ENCODE assay signal across 8 cellular contexts in genomic region chr17:59838196-59838911, GRCh38. TPM values are rescaled to one million over a fixed set of nuclear protein-coding genes. Genes with fewer than 3 reads are reported as not detected.
A peak's percentile ranks its signal among the peaks of the same experiment; 100 is the strongest.
DNase-seq lines count a peak whose midpoint lies in the region; ATAC-seq, FAIRE-seq and TF ChIP-seq lines count a peak whose summit lies in the region.

No MANE protein-coding gene starts in this region.

- no peak for FAIRE-seq in GM12891 (lab: Jason Lieb, UNC)

- peak overlapping the region; percentile 88 to 100 (median 93) for H3K27ac ChIP-seq in BLaER1 treated with 17β-estradiol and CSF1 and Interleukin-3, amounts not matched to agents 10 nM and 100 nM
- H3K27ac ChIP-seq in iPS DF 6.9 (ENCODE audit: low read length): no peak overlapping the region

- H3K9me3 ChIP-seq in BLaER1 treated with 17β-estradiol and CSF1 and Interleukin-3, amounts not matched to agents 10 nM and 100 nM (replicated peaks in 1 of 11): peaks cover 0 to 3% (median 0%) of the 10 kb centered on the region in 11 experiments; a peak in 3 of 22 replicates
- no peaks in the 10 kb centered on the region for H3K9me3 ChIP-seq in iPS DF 6.9 (ENCODE audit: control insufficient read depth, insufficient read depth, low read length)

- ATAC-seq in activated naive CD4-positive, alpha-beta T cell treated with anti-CD3 and anti-CD28 coated beads, Interleukin-2, amount 50 U/mL, for 72 hours: no peak
- no peak for ATAC-seq in HG02970 (IDR thresholded peaks at IDR 0.05; ENCODE audit: low FRiP score, unreplicated experiment)
- ATAC-seq in GM18868 (IDR thresholded peaks at IDR 0.05; ENCODE audit: unreplicated experiment): no peak

- DNase-seq in LNCaP clone FGC (ENCODE audit: low read depth): no peak
- DNase-seq in activated naive CD4-positive, alpha-beta T cell treated with anti-CD3 and anti-CD28 coated beads, Interleukin-2, amount 50 U/mL, for 72 hours (ENCODE audit: low spot score in 2 of 2): no peak
- no peak for DNase-seq in iPS DF 6.9 (ENCODE audit: low read depth, low spot score)
- peak; percentile 55 for DNase-seq in stimulated activated CD4-positive, alpha-beta T cell treated with anti-CD3 and anti-CD28 coated beads, Interleukin-4, amount 100 ng/mL, for 24 hours
- no peak for DNase-seq in GM12891 (ENCODE audit: insufficient read length, low spot score)

- H4K20me1 ChIP-seq in BLaER1 treated with 17β-estradiol and CSF1 and Interleukin-3, amounts not matched to agents 10 nM and 100 nM: peaks cover 0 to 48% (median 18%) of the 10 kb centered on the region in 11 experiments; a peak in 11 of 22 replicates

- peaks cover 60 to 62% of the 10 kb centered on the region in 2 donors for H3K36me3 Mint-ChIP-seq in activated naive CD4-positive, alpha-beta T cell treated with anti-CD3 and anti-CD28 coated beads, Interleukin-2, amount 50 U/mL, for 72 hours

- no peaks in the 10 kb centered on the region for H3K9me3 Mint-ChIP-seq in activated naive CD4-positive, alpha-beta T cell treated with anti-CD3 and anti-CD28 coated beads, Interleukin-2, amount 50 U/mL, for 72 hours

- TF ChIP-seq POLR2A in GM12891 (IDR thresholded peaks at IDR 0.05; ENCODE audit: low read depth, low read length): no peak

- WGBS in iPS DF 6.9 (ENCODE audit: insufficient coverage, insufficient read length): no CpG with 5 or more reads among the region's 8 CpGs

- H3K4me1 ChIP-seq in BLaER1 treated with 17β-estradiol and CSF1 and Interleukin-3, amounts not matched to agents 10 nM and 100 nM: peaks cover 26 to 50% (median 35%) of the 10 kb centered on the region in 10 experiments
- peaks cover 2% of the 10 kb centered on the region; the same call in 1 of the 2 replicates for H3K4me1 ChIP-seq in iPS DF 6.9 (ENCODE audit: control insufficient read depth, insufficient read depth, low read length)

- H3K9ac ChIP-seq in BLaER1 treated with 17β-estradiol and CSF1 and Interleukin-3, amounts not matched to agents 10 nM and 100 nM: peak overlapping the region; percentile 85 to 100 (median 92)

- TF ChIP-seq CTCF in LNCaP clone FGC (IDR thresholded peaks at IDR 0.05; ENCODE audit: control insufficient read depth, extremely low read depth, insufficient read depth): no peak

- peak overlapping the region in 10 of 11 experiments; percentile 69 to 94 (median 87); a peak in 16 of 22 replicates for H3K4me2 ChIP-seq in BLaER1 treated with 17β-estradiol and CSF1 and Interleukin-3, amounts not matched to agents 10 nM and 100 nM

- peak overlapping the region; percentile 100 for H3K27ac Mint-ChIP-seq in activated naive CD4-positive, alpha-beta T cell treated with anti-CD3 and anti-CD28 coated beads, Interleukin-2, amount 50 U/mL, for 72 hours

- no peaks in the 10 kb centered on the region for H3K27me3 ChIP-seq in BLaER1 treated with 17β-estradiol and CSF1 and Interleukin-3, amounts not matched to agents 10 nM and 100 nM
- H3K27me3 ChIP-seq in iPS DF 6.9 (ENCODE audit: control insufficient read depth, insufficient read depth, low read length): no peaks in the 10 kb centered on the region

- peaks cover 33 to 57% (median 47%) of the 10 kb centered on the region in 11 experiments for H3K36me3 ChIP-seq in BLaER1 treated with 17β-estradiol and CSF1 and Interleukin-3, amounts not matched to agents 10 nM and 100 nM
- no peaks in the 10 kb centered on the region; the same call in 1 of the 2 replicates for H3K36me3 ChIP-seq in iPS DF 6.9 (ENCODE audit: control insufficient read depth, insufficient read depth, low read length)

- H3K4me3 ChIP-seq in BLaER1 treated with 17β-estradiol and CSF1 and Interleukin-3, amounts not matched to agents 10 nM and 100 nM: peak overlapping the region; percentile 64 to 91 (median 76)
- peak overlapping the region; percentile 75 for H3K4me3 ChIP-seq in LNCaP clone FGC (ENCODE audit: low read depth, low read length)
- peak overlapping the region; percentile 100 for H3K4me3 ChIP-seq in iPS DF 6.9 (ENCODE audit: low read length)

TF ChIP-seq in GM12891, 5 proteins besides CTCF, POLR2A, EP300 and RAD21:
- TF ChIP-seq PAX5 (IDR thresholded peaks at IDR 0.05; ENCODE audit: insufficient read depth, low read length, severe bottlenecking) (no peak), POLR2AphosphoS5 (IDR thresholded peaks at IDR 0.05; ENCODE audit: low read depth, low read length) (no peak)

RNA-seq across cellular contexts. Expression of gene TUBD1, which starts 54.4 kb away (rescaled TPM):
- total RNA-seq in activated naive CD4-positive, alpha-beta T cell treated with anti-CD3 and anti-CD28 coated beads, Interleukin-2, amount 50 U/mL, for 72 hours: 10 to 100 TPM; 13.8 to 27.6 TPM
- polyA plus RNA-seq in GM12891 (2012; ENCODE audit: low read depth, missing spikeins): 2.2 TPM

RNA-seq across cellular contexts. Expression of gene RPS6KB1, which starts 54.6 kb away (rescaled TPM):
- 10 to 100 TPM; 66.9 to 71.5 TPM for total RNA-seq in activated naive CD4-positive, alpha-beta T cell treated with anti-CD3 and anti-CD28 coated beads, Interleukin-2, amount 50 U/mL, for 72 hours
- 10.6 TPM for polyA plus RNA-seq in GM12891 (2012; ENCODE audit: low read depth, missing spikeins)
